Comparison of ENCODE assay signal across 17 cellular contexts in genomic region chr2:219444566-219445091, GRCh38. TPM values are rescaled to one million over a fixed set of nuclear protein-coding genes. Genes with fewer than 3 reads are reported as not detected.
DNase-seq lines count a peak whose midpoint lies in the region; TF ChIP-seq lines count a peak whose summit lies in the region.
"Had no signal": no experiment of that assay in that cellular context is flagged by ENCODE, and none has a peak within 500 bp of the region (broad histone marks: within the 10 kb centered on the region; RNA-seq: fewer than 3 reads in every experiment).

No MANE protein-coding gene starts in this region.

- intact Hi-C loops in esophagus squamous epithelium (cut with DNase I), result no loop called here
- intact Hi-C loops in posterior vena cava (cut with DNase I), result no loop called here

- 75 to 77% methylated on average over 8 to 11 of the region's 23 CpGs for WGBS in esophagus squamous epithelium, 2 donors

- H3K27me3 Mint-ChIP-seq in type B pancreatic cell, result peaks cover 33% of the 10 kb centered on the region

- H3K9me3 ChIP-seq in esophagus squamous epithelium (no peaks in the 10 kb centered on the region), Peyer's patch (peaks cover 0 to 5% (median 0%) of the 10 kb centered on the region in 4 donors)
- H3K9me3 ChIP-seq: Caco-2 had no signal

- peaks cover under 1% of the 10 kb centered on the region for H3K36me3 Mint-ChIP-seq in type B pancreatic cell

- no peak overlapping the region for H3K27ac Mint-ChIP-seq in type B pancreatic cell

- H3K9me3 Mint-ChIP-seq in type B pancreatic cell, result no peaks in the 10 kb centered on the region

- H3K27ac ChIP-seq in esophagus squamous epithelium (peak overlapping the region; percentile 49 to 92 (median 84)), Peyer's patch (peak overlapping the region in 1 of 4 donors; percentile 86)
- H3K27ac ChIP-seq: HL-60, KMS-11, WERI-Rb-1 had no signal

- POLR2A ChIA-PET in AG04449 (lab: Yijun Ruan, JAX), result interaction anchor here (1.8 kb wide), 1 partner anchor 9 kb away, joined by 8 read pairs; no protein-coding TSS in a partner anchor

- H3K4me3 Mint-ChIP-seq in type B pancreatic cell, result no peak overlapping the region

- peaks cover 19% of the 10 kb centered on the region for H3K4me1 Mint-ChIP-seq in type B pancreatic cell (ENCODE audit: unreplicated experiment)

- CTCF ChIA-PET in AG04449 (lab: Yijun Ruan, JAX), result interaction anchor here (0.9 to 4.2 kb wide), 8 partner anchors 11 to 85 kb away, joined by 3 to 21 read pairs (median 6); no protein-coding TSS in a partner anchor

- DNase-seq in AG04449 (ENCODE audit: low read depth, low spot score) (no peak), NCI-H2171 treated with DMSO at 0.1 percent for 48 hours (lab: John Stamatoyannopoulos, UW) (peak; percentile 70), esophagus squamous epithelium (lab: John Stamatoyannopoulos, UW) (no peak), posterior vena cava (ENCODE audit: low spot score) (peak; percentile 78), Peyer's patch (no peak), type B pancreatic cell (ENCODE audit: extremely low spot score, unreplicated experiment) (no peak), SIG-M5 treated with dmso at 0.1 percent for 504 hours (lab: John Stamatoyannopoulos, UW; ENCODE audit: unreplicated experiment) (no peak), DMS53 (lab: John Stamatoyannopoulos, UW) (no peak)
- DNase-seq: activated effector memory CD4-positive, alpha-beta T cell treated with anti-CD3 and anti-CD28 coated beads, Interleukin-2, amount 50 U/mL, for 16 hours; Caco-2; GF-D8; NCI-H1105 treated with DMSO at 0.1 percent for 48 hours; NCI-H510A; WERI-Rb-1 had no signal

- H3K4me1 ChIP-seq in esophagus squamous epithelium (peaks cover 5 to 55% (median 6%) of the 10 kb centered on the region in 3 donors), Peyer's patch (peaks cover 0 to 23% (median 2%) of the 10 kb centered on the region in 4 donors)

- H3K36me3 ChIP-seq in esophagus squamous epithelium, result no peaks in the 10 kb centered on the region
- no peaks in the 10 kb centered on the region for H3K36me3 ChIP-seq in Peyer's patch

- no peak for TF ChIP-seq CTCF in AG04449 (IDR thresholded peaks at IDR 0.05; ENCODE audit: insufficient read depth, low read length, missing control alignments)
- TF ChIP-seq CTCF in esophagus squamous epithelium (IDR thresholded peaks at IDR 0.05), result no peak
- no peak for TF ChIP-seq CTCF in Peyer's patch (IDR thresholded peaks at IDR 0.05)
- TF ChIP-seq CTCF in type B pancreatic cell (conservative IDR thresholded peaks at IDR 0.05), result no peak

- TF ChIP-seq POLR2A in esophagus squamous epithelium (IDR thresholded peaks at IDR 0.05), result no peak
- no peak for TF ChIP-seq POLR2A in Peyer's patch (IDR thresholded peaks at IDR 0.05)

- H3K4me3 ChIP-seq in AG04449 (ENCODE audit: low read depth, low read length) (peak overlapping the region; percentile 3; the same call in 1 of the 2 replicates), esophagus squamous epithelium (peak overlapping the region in 1 of 4 donors; percentile 38), Peyer's patch (no peak overlapping the region)

- peaks cover 0 to 95% (median 0%) of the 10 kb centered on the region in 4 donors for H3K27me3 ChIP-seq in esophagus squamous epithelium
- H3K27me3 ChIP-seq in Peyer's patch, result peaks cover 0 to 18% of the 10 kb centered on the region in 2 donors

RNA-seq across cellular contexts. Expression of gene SPEG, which starts 10.0 kb away (rescaled TPM):
- 10 to 100 TPM in 1 of 4 donors, 1 to 10 TPM in 3; 3.8 to 29.0 (median 5.0) TPM for total RNA-seq in esophagus squamous epithelium
- total RNA-seq in posterior vena cava, result 100 to 1,000 TPM; 175 to 217 TPM
- 10 to 100 TPM in 2 of 4 donors, 1 to 10 TPM in 2; 3.2 to 49.5 (median 10.2) TPM for total RNA-seq in Peyer's patch
- total RNA-seq in type B pancreatic cell (ENCODE audit: low replicate concordance), result 11.5 and 49.4 TPM in 2 replicates

RNA-seq across cellular contexts. Expression of gene DES, which starts 26.5 kb away (rescaled TPM):
- total RNA-seq in esophagus squamous epithelium (1,000 to 10,000 TPM in 1 of 4 donors, 100 to 1,000 TPM in 3; 120 to 2,698 (median 303) TPM), posterior vena cava (1,000 to 10,000 TPM; 6,561 to 7,652 TPM), Peyer's patch (100 to 1,000 TPM in 2 of 4 donors, 10 to 100 TPM in 2; 82.0 to 574 (median 112) TPM), type B pancreatic cell (ENCODE audit: low replicate concordance) (1.4 and 9.3 TPM in 2 replicates)
- total RNA-seq: activated CD8-positive, alpha-beta memory T cell treated with anti-CD3 and anti-CD28 coated beads for 36 hours; Caco-2 had no signal

RNA-seq across cellular contexts. Expression of gene GMPPA, which starts 54.1 kb away (rescaled TPM):
- total RNA-seq in esophagus squamous epithelium, result 10 to 100 TPM; 18.1 to 31.1 (median 26.4) TPM
- 10 to 100 TPM; 33.9 to 42.8 TPM for total RNA-seq in posterior vena cava
- 10 to 100 TPM; 35.0 to 69.6 (median 38.9) TPM for total RNA-seq in Peyer's patch
- total RNA-seq in type B pancreatic cell (ENCODE audit: low replicate concordance), result 34.4 and 48.8 TPM in 2 replicates

RNA-seq across cellular contexts. Expression of gene DNPEP, which starts 56.9 kb away (rescaled TPM):
- total RNA-seq in esophagus squamous epithelium, result 10 to 100 TPM; 36.7 to 82.4 (median 39.5) TPM
- 10 to 100 TPM; 41.9 to 44.0 TPM for total RNA-seq in posterior vena cava
- total RNA-seq in Peyer's patch, result 100 to 1,000 TPM in 3 of 4 donors, 10 to 100 TPM in 1; 90.8 to 180 (median 177) TPM
- total RNA-seq in type B pancreatic cell (ENCODE audit: low replicate concordance), result 54.1 and 56.1 TPM in 2 replicates

Comparison
In these comparisons a context has a peak if more than half of its experiments do, and no peak if none do; other contexts are left out.
1. DNase-seq: peak in NCI-H2171 treated with DMSO at 0.1 percent for 48 hours (single experiment) and posterior vena cava (single experiment); none in AG04449 (single experiment), esophagus squamous epithelium (single experiment), Peyer's patch (0 of 3), type B pancreatic cell (single experiment), SIG-M5 treated with dmso at 0.1 percent for 504 hours (single experiment) and DMS53 (single experiment).